In genomic region chr19:32694851-32695250, GRCh38 we compare ENCODE assay signal across 11 cellular contexts. TPM values are rescaled to one million over a fixed set of nuclear protein-coding genes. Genes with fewer than 3 reads are reported as not detected.
A peak's percentile ranks its signal among the peaks of the same experiment; 100 is the strongest.
DNase-seq lines count a peak whose midpoint lies in the region; ATAC-seq, FAIRE-seq and TF ChIP-seq lines count a peak whose summit lies in the region.
"Not testable (repeated sequence)": the region's sequence is repeated elsewhere in the genome, so short reads cannot be mapped to it uniquely, and the experiment has no call there.
"Had no signal": no experiment of that assay in that cellular context is flagged by ENCODE, and none has a peak within 500 bp of the region (broad histone marks: within the 10 kb centered on the region; RNA-seq: fewer than 3 reads in every experiment).

No MANE protein-coding gene starts in this region.

- TF ChIP-seq EP300 in GM12878 (IDR thresholded peaks at IDR 0.05; ENCODE audit: borderline replicate concordance in 1 of 2, control insufficient read depth in 1 of 2, low read depth in 2 of 2, low read length in 2 of 2) = not testable (repeated sequence)

- RAD21 ChIA-PET in GM12878 (lab: Charles Lee; ENCODE audit: unreplicated experiment) = not testable (repeated sequence)

- TF ChIP-seq CTCF in CD8-positive, alpha-beta T cell (IDR thresholded peaks at IDR 0.05); Loucy (conservative IDR thresholded peaks at IDR 0.05; ENCODE audit: low read length); GM12878 (IDR thresholded peaks at IDR 0.05 in 2 of 3, conservative IDR thresholded peaks at IDR 0.05 in 1 of 3; ENCODE audit: control insufficient read depth in 2 of 3, extremely low read depth in 1 of 3, insufficient read depth in 1 of 3, low read depth in 3 of 3, low read length in 3 of 3); parathyroid adenoma (IDR thresholded peaks at IDR 0.05): not testable (repeated sequence)

- SMC1A ChIA-PET in GM12878 (lab: Charles Lee; ENCODE audit: uncharacterized antibody, unreplicated experiment) = not testable (repeated sequence)

- H3K36me3 ChIP-seq in CD8-positive, alpha-beta T cell (ENCODE audit: insufficient read depth, low read length); Loucy (ENCODE audit: insufficient read depth, low read length); GM12878 (ENCODE audit: control insufficient read depth in 2 of 2, insufficient read depth in 2 of 2, low read length in 1 of 2); parathyroid adenoma (ENCODE audit: control insufficient read depth, insufficient read depth, low read length): not testable (repeated sequence)

- peaks cover 35% of the 10 kb centered on the region for H3K4me1 ChIP-seq in CD8-positive, alpha-beta T cell (ENCODE audit: insufficient read depth, low read length)
- peaks cover 44% of the 10 kb centered on the region for H3K4me1 ChIP-seq in Loucy (ENCODE audit: insufficient read depth, low read length, poor library complexity, severe bottlenecking)
- not testable (repeated sequence) for H3K4me1 ChIP-seq in GM12878 (ENCODE audit: control insufficient read depth, insufficient read depth, low read length)
- peaks cover 31% of the 10 kb centered on the region for H3K4me1 ChIP-seq in parathyroid adenoma

- H3F3A ChIP-seq in Loucy (ENCODE audit: low read depth) = not testable (repeated sequence)

- H3K4me3 Mint-ChIP-seq in CD8-positive, alpha-beta T cell = peak overlapping the region; percentile 92
- H3K4me3 Mint-ChIP-seq in T-helper 1 cell treated with Interleukin-12 subunit alpha and Interleukin-12 subunit beta and Interleukin-4 antibody, amounts not matched to agents 30 μg/mL and 1 μg/mL, for 36 hours = peak overlapping the region; percentile 14
- H3K4me3 Mint-ChIP-seq in activated CD8-positive, alpha-beta memory T cell treated with anti-CD3 and anti-CD28 coated beads, Interleukin-2, amount 10 ng/mL, durations not matched to agents 7 days and 5 days = peak overlapping the region; percentile 45
- peak overlapping the region; percentile 11 to 94 (median 90) for H3K4me3 Mint-ChIP-seq in immature natural killer cell

- intact Hi-C loops in CD8-positive, alpha-beta T cell (cut with DNase I, micrococcal nuclease) = loop anchor here (5.0 to 10.0 kb wide), 7 partner anchors 52 to 1520 kb away; partner anchors contain the start of genes PDCD5 (in 2 of the 2), CEP89 (in 1 of the 2) and FAAP24 (in 1 of the 2)
- intact Hi-C loops in GM12878 (cut with micrococcal nuclease; ENCODE audit: unreplicated experiment) = loop anchor here (5.0 kb wide), 2 partner anchors 277 to 293 kb away; partner anchors contain the start of genes CEP89 and FAAP24

- H3K9ac ChIP-seq in Loucy (ENCODE audit: low read depth, low read length, poor library complexity, severe bottlenecking); GM12878 (ENCODE audit: control insufficient read depth, insufficient read depth, low read length); parathyroid adenoma: not testable (repeated sequence)

- H3K27me3 ChIP-seq in CD8-positive, alpha-beta T cell (ENCODE audit: insufficient read depth, low read length); Loucy (ENCODE audit: insufficient read depth, low read length, poor library complexity, severe bottlenecking); GM12878 (replicated peaks in 1 of 2; ENCODE audit: control insufficient read depth in 2 of 2, insufficient read depth in 2 of 2, low read length in 1 of 2); parathyroid adenoma (ENCODE audit: control insufficient read depth, insufficient read depth, low read length): not testable (repeated sequence)

- in situ Hi-C loops in GM12878 (cut with MboI) = not testable (repeated sequence)

- POLR2A ChIA-PET in CD8-positive, alpha-beta T cell (lab: Charles Lee); GM12878 (lab: Charles Lee): not testable (repeated sequence)

- WGBS in GM12878 (ENCODE audit: insufficient coverage, insufficient replicate concordance, low lambda C conversion rate, missing lambda C conversion rate) = 97% methylated on average over 2 of the region's 2 CpGs

- not testable (repeated sequence) for ATAC-seq in CD8-positive, alpha-beta T cell; activated CD8-positive, alpha-beta memory T cell treated with anti-CD3 and anti-CD28 coated beads, Interleukin-2, amount 10 ng/mL, durations not matched to agents 7 days and 5 days; GM12878

- not testable (repeated sequence) for DNase-seq in CD8-positive, alpha-beta T cell; activated CD8-positive, alpha-beta memory T cell treated with anti-CD3 and anti-CD28 coated beads, Interleukin-2, amount 10 ng/mL, durations not matched to agents 7 days and 5 days; GM12878 (ENCODE audit: low read depth, low spot score); immature natural killer cell

- peak overlapping the region; percentile 92 for H3K4me2 ChIP-seq in Loucy (ENCODE audit: low read depth, low read length, poor library complexity, severe bottlenecking)
- not testable (repeated sequence) for H3K4me2 ChIP-seq in GM12878 (ENCODE audit: control insufficient read depth, insufficient read depth)
- peak overlapping the region; percentile 47 for H3K4me2 ChIP-seq in parathyroid adenoma (ENCODE audit: low read length)

- CTCF ChIA-PET in CD8-positive, alpha-beta T cell (lab: Charles Lee); activated CD8-positive, alpha-beta memory T cell treated with anti-CD3 and anti-CD28 coated beads, Interleukin-2, amount 10 ng/mL, durations not matched to agents 7 days and 5 days (lab: Charles Lee); GM12878 (lab: Yijun Ruan, JAX): not testable (repeated sequence)

- H3K4me3 ChIP-seq in CD8-positive, alpha-beta T cell (ENCODE audit: low read depth, low read length); parathyroid adenoma (ENCODE audit: low read depth, low read length): not testable (repeated sequence)
- H3K4me3 ChIP-seq in Loucy (ENCODE audit: low read length, poor library complexity, severe bottlenecking) (peak overlapping the region; percentile 100), GM12878 (peak overlapping the region; percentile 79)

- not testable (repeated sequence) for TF ChIP-seq POLR2A in GM12878 (IDR thresholded peaks at IDR 0.05; ENCODE audit: low read depth, low read length)

- not testable (repeated sequence) for H3K27me3 Mint-ChIP-seq in CD8-positive, alpha-beta T cell (ENCODE audit: low read depth); T-helper 1 cell treated with Interleukin-12 subunit alpha and Interleukin-12 subunit beta and Interleukin-4 antibody, amounts not matched to agents 30 μg/mL and 1 μg/mL, for 36 hours (ENCODE audit: low read depth); activated CD8-positive, alpha-beta memory T cell treated with anti-CD3 and anti-CD28 coated beads, Interleukin-2, amount 10 ng/mL, durations not matched to agents 7 days and 5 days
- peaks cover 11 to 24% (median 11%) of the 10 kb centered on the region in 3 donors for H3K27me3 Mint-ChIP-seq in immature natural killer cell (ENCODE audit: low read depth in 3 of 3)

- H3K79me2 ChIP-seq in Loucy (ENCODE audit: insufficient read depth, low read length) (peaks cover 87% of the 10 kb centered on the region), GM12878 (ENCODE audit: control insufficient read depth, insufficient read depth, low read length) (peaks cover 46% of the 10 kb centered on the region), parathyroid adenoma (peaks cover 36% of the 10 kb centered on the region)

- H2AFZ ChIP-seq in Loucy (ENCODE audit: low read length); GM12878 (ENCODE audit: control insufficient read depth, low read depth, low read length); parathyroid adenoma: not testable (repeated sequence)

- peaks cover 57% of the 10 kb centered on the region for H4K20me1 ChIP-seq in Loucy (ENCODE audit: insufficient read depth, low read length, poor library complexity, severe bottlenecking)
- H4K20me1 ChIP-seq in GM12878 (ENCODE audit: control insufficient read depth, insufficient read depth) = not testable (repeated sequence)

- H3K4me1 Mint-ChIP-seq in CD8-positive, alpha-beta T cell (ENCODE audit: low read depth) = peaks cover 71% of the 10 kb centered on the region
- H3K4me1 Mint-ChIP-seq in T-helper 1 cell treated with Interleukin-12 subunit alpha and Interleukin-12 subunit beta and Interleukin-4 antibody, amounts not matched to agents 30 μg/mL and 1 μg/mL, for 36 hours (ENCODE audit: low read depth) = peaks cover 51% of the 10 kb centered on the region
- peaks cover 57% of the 10 kb centered on the region for H3K4me1 Mint-ChIP-seq in activated CD8-positive, alpha-beta memory T cell treated with anti-CD3 and anti-CD28 coated beads, Interleukin-2, amount 10 ng/mL, durations not matched to agents 7 days and 5 days
- peaks cover 70 to 85% of the 10 kb centered on the region in 2 donors for H3K4me1 Mint-ChIP-seq in immature natural killer cell

- TF ChIP-seq RAD21 in GM12878 (IDR thresholded peaks at IDR 0.05; ENCODE audit: insufficient read depth, low read depth, low read length) = not testable (repeated sequence)

- not testable (repeated sequence) for H3K27ac ChIP-seq in CD8-positive, alpha-beta T cell (ENCODE audit: low read depth, low read length); GM12878 (ENCODE audit: control insufficient read depth, insufficient read depth); parathyroid adenoma

- not testable (repeated sequence) for H3K9me3 Mint-ChIP-seq in CD8-positive, alpha-beta T cell; T-helper 1 cell treated with Interleukin-12 subunit alpha and Interleukin-12 subunit beta and Interleukin-4 antibody, amounts not matched to agents 30 μg/mL and 1 μg/mL, for 36 hours; activated CD8-positive, alpha-beta memory T cell treated with anti-CD3 and anti-CD28 coated beads, Interleukin-2, amount 10 ng/mL, durations not matched to agents 7 days and 5 days (ENCODE audit: low read depth); immature natural killer cell

- BruUV-seq in GM12878 (replicated peaks; lab: Mats Ljungman, UMichigan) = not testable (repeated sequence)

- H3K27ac Mint-ChIP-seq in CD8-positive, alpha-beta T cell = peak overlapping the region; percentile 61
- not testable (repeated sequence) for H3K27ac Mint-ChIP-seq in T-helper 1 cell treated with Interleukin-12 subunit alpha and Interleukin-12 subunit beta and Interleukin-4 antibody, amounts not matched to agents 30 μg/mL and 1 μg/mL, for 36 hours; activated CD8-positive, alpha-beta memory T cell treated with anti-CD3 and anti-CD28 coated beads, Interleukin-2, amount 10 ng/mL, durations not matched to agents 7 days and 5 days
- H3K27ac Mint-ChIP-seq in immature natural killer cell = peak overlapping the region in 3 of 6 donors; percentile 28 to 98 (median 97)

- FAIRE-seq in GM12878 (lab: Jason Lieb, UNC) = not testable (repeated sequence)

- H3K9me2 ChIP-seq in Loucy (replicated peaks; ENCODE audit: low read depth, low read length) = not testable (repeated sequence)

- not testable (repeated sequence) for H3K9me3 ChIP-seq in CD8-positive, alpha-beta T cell (ENCODE audit: low read length); Loucy (ENCODE audit: insufficient read depth, low read depth, low read length); GM12878 (replicated peaks; ENCODE audit: control insufficient read depth, insufficient read depth, low read length); parathyroid adenoma (ENCODE audit: control insufficient read depth, low read length)

- peaks cover 57% of the 10 kb centered on the region for H3K36me3 Mint-ChIP-seq in CD8-positive, alpha-beta T cell
- H3K36me3 Mint-ChIP-seq in T-helper 1 cell treated with Interleukin-12 subunit alpha and Interleukin-12 subunit beta and Interleukin-4 antibody, amounts not matched to agents 30 μg/mL and 1 μg/mL, for 36 hours (ENCODE audit: low read depth) = peaks cover 56% of the 10 kb centered on the region
- peaks cover 69% of the 10 kb centered on the region for H3K36me3 Mint-ChIP-seq in activated CD8-positive, alpha-beta memory T cell treated with anti-CD3 and anti-CD28 coated beads, Interleukin-2, amount 10 ng/mL, durations not matched to agents 7 days and 5 days
- H3K36me3 Mint-ChIP-seq in immature natural killer cell = not testable (repeated sequence)

RNA-seq across cellular contexts. Expression of gene NUDT19, which starts 3.2 kb away (rescaled TPM):
- total RNA-seq in CD8-positive, alpha-beta T cell = 10 to 100 TPM; 15.3 to 18.0 TPM
- 10 to 100 TPM; 13.0 to 18.1 TPM for total RNA-seq in activated CD8-positive, alpha-beta memory T cell treated with anti-CD3 and anti-CD28 coated beads, Interleukin-2, amount 10 ng/mL, durations not matched to agents 7 days and 5 days
- total RNA-seq in GM12878 (2013; cell fraction: nucleolus; rRNA removed) = 17.2 and 18.1 TPM in 2 replicates
- total RNA-seq in GM12878 (2014; rRNA removed) (19.9 and 20.3 TPM in 2 replicates), GM12878 (2014; rRNA removed; fragmentation: Illumina TruSeq; extraction: Trizol) (7.9 and 8.5 TPM in 2 replicates), GM12878 (2021) (16.4 and 18.2 TPM in 2 replicates)
- 6.7 TPM for polyA plus RNA-seq in GM12878 (2011; ENCODE audit: low read depth)
- polyA plus RNA-seq in GM12878 (2011; rRNA removed) (12.2 and 13.0 TPM in 2 replicates), GM12878 (2014; fragmentation: Illumina TruSeq; extraction: Trizol) (9.3 and 10.5 TPM in 2 replicates), GM12878 (2014; fragmentation: Nextera tagmentation; extraction: Ambion mirVana) (10 to 100 TPM; 16.8 to 31.0 TPM), GM12878 (2014; rRNA removed) (9.9 and 10.2 TPM in 2 replicates), GM12878 (2016; fragmentation: Nextera tagmentation; extraction: Ambion mirVana) (10 to 100 TPM; 17.3 to 18.8 TPM), immature natural killer cell (1 to 10 TPM; 3.3 to 3.6 (median 3.4) TPM)
- polyA plus RNA-seq in GM12878 (2011; cell fraction: cytosol; rRNA removed) = 7.9 and 8.0 TPM in 2 replicates
- polyA plus RNA-seq in GM12878 (2011; cell fraction: nucleus; rRNA removed) = 4.3 and 5.3 TPM in 2 replicates
- polyA plus RNA-seq in GM12878 (2012) = 9.7 and 10.4 TPM in 2 replicates
- 5.3 and 5.4 TPM in 2 replicates for polyA minus RNA-seq in GM12878 (2011; rRNA and poly(A)+ RNA removed)
- polyA minus RNA-seq in GM12878 (2011; cell fraction: cytosol; rRNA and poly(A)+ RNA removed) = 11.0 and 12.0 TPM in 2 replicates
- polyA minus RNA-seq in GM12878 (2011; cell fraction: nucleus; rRNA and poly(A)+ RNA removed) = 10.0 and 19.3 TPM in 2 replicates

RNA-seq across cellular contexts. Expression of gene RGS9BP, which starts 19.2 kb away (rescaled TPM):
- total RNA-seq in CD8-positive, alpha-beta T cell = under 1 TPM; 0.16 to 0.31 TPM
- under 1 TPM; 0.28 to 0.79 TPM for total RNA-seq in activated CD8-positive, alpha-beta memory T cell treated with anti-CD3 and anti-CD28 coated beads, Interleukin-2, amount 10 ng/mL, durations not matched to agents 7 days and 5 days
- total RNA-seq in GM12878 (2013; cell fraction: nucleolus; rRNA removed) = 0.13 TPM in 1 of 2 replicates, not detected in the other
- total RNA-seq in GM12878 (2014; rRNA removed) (0.05 and 0.06 TPM in 2 replicates), GM12878 (2014; rRNA removed; fragmentation: Illumina TruSeq; extraction: Trizol) (0.04 TPM in 1 of 2 replicates, not detected in the other), GM12878 (2021) (0.10 TPM in 1 of 2 replicates, not detected in the other)
- not detected for polyA plus RNA-seq in GM12878 (2011; ENCODE audit: low read depth)
- polyA plus RNA-seq in GM12878 (2011; rRNA removed) (0.01 and 0.04 TPM in 2 replicates), GM12878 (2014; fragmentation: Illumina TruSeq; extraction: Trizol) (not detected in 2 replicates), GM12878 (2014; fragmentation: Nextera tagmentation; extraction: Ambion mirVana) (not detected), GM12878 (2014; rRNA removed) (not detected in 2 replicates), GM12878 (2016; fragmentation: Nextera tagmentation; extraction: Ambion mirVana) (not detected), immature natural killer cell (under 1 TPM in 2 of 3 donors, not detected in 1; 0.12 to 0.30 TPM)
- 0.03 TPM in 1 of 2 replicates, not detected in the other for polyA plus RNA-seq in GM12878 (2011; cell fraction: cytosol; rRNA removed)
- 0.03 TPM in 1 of 2 replicates, not detected in the other for polyA plus RNA-seq in GM12878 (2011; cell fraction: nucleus; rRNA removed)
- 0.10 TPM in 1 of 2 replicates, not detected in the other for polyA plus RNA-seq in GM12878 (2012)
- 0.10 TPM in 1 of 2 replicates, not detected in the other for polyA minus RNA-seq in GM12878 (2011; rRNA and poly(A)+ RNA removed)
- polyA minus RNA-seq in GM12878 (2011; cell fraction: cytosol; rRNA and poly(A)+ RNA removed) = not detected in 2 replicates
- polyA minus RNA-seq in GM12878 (2011; cell fraction: nucleus; rRNA and poly(A)+ RNA removed) = 0.36 TPM in 1 of 2 replicates, not detected in the other

RNA-seq across cellular contexts. Expression of gene ANKRD27, which starts 19.9 kb away (rescaled TPM):
- total RNA-seq in CD8-positive, alpha-beta T cell = 10 to 100 TPM; 15.2 to 16.0 TPM
- 10 to 100 TPM; 40.3 to 41.7 TPM for total RNA-seq in activated CD8-positive, alpha-beta memory T cell treated with anti-CD3 and anti-CD28 coated beads, Interleukin-2, amount 10 ng/mL, durations not matched to agents 7 days and 5 days
- total RNA-seq in GM12878 (2013; cell fraction: nucleolus; rRNA removed) = 95.4 and 118 TPM in 2 replicates
- total RNA-seq in GM12878 (2014; rRNA removed) (28.8 and 33.3 TPM in 2 replicates), GM12878 (2014; rRNA removed; fragmentation: Illumina TruSeq; extraction: Trizol) (23.9 and 24.2 TPM in 2 replicates), GM12878 (2021) (41.2 and 42.2 TPM in 2 replicates)
- polyA plus RNA-seq in GM12878 (2011; ENCODE audit: low read depth) = 11.7 TPM
- polyA plus RNA-seq in GM12878 (2011; rRNA removed) (49.9 and 52.5 TPM in 2 replicates), GM12878 (2014; fragmentation: Illumina TruSeq; extraction: Trizol) (26.2 and 28.1 TPM in 2 replicates), GM12878 (2014; fragmentation: Nextera tagmentation; extraction: Ambion mirVana) (1 to 10 TPM; 2.8 to 4.5 TPM), GM12878 (2014; rRNA removed) (25.0 and 27.9 TPM in 2 replicates), GM12878 (2016; fragmentation: Nextera tagmentation; extraction: Ambion mirVana) (10 to 100 TPM; 30.0 to 31.2 TPM), immature natural killer cell (10 to 100 TPM; 10.2 to 22.3 (median 13.2) TPM)
- 39.6 and 41.8 TPM in 2 replicates for polyA plus RNA-seq in GM12878 (2011; cell fraction: cytosol; rRNA removed)
- 45.9 and 49.2 TPM in 2 replicates for polyA plus RNA-seq in GM12878 (2011; cell fraction: nucleus; rRNA removed)
- polyA plus RNA-seq in GM12878 (2012) = 14.5 and 20.1 TPM in 2 replicates
- polyA minus RNA-seq in GM12878 (2011; rRNA and poly(A)+ RNA removed) = 69.3 and 75.6 TPM in 2 replicates
- 23.0 and 25.9 TPM in 2 replicates for polyA minus RNA-seq in GM12878 (2011; cell fraction: cytosol; rRNA and poly(A)+ RNA removed)
- 27.4 and 39.7 TPM in 2 replicates for polyA minus RNA-seq in GM12878 (2011; cell fraction: nucleus; rRNA and poly(A)+ RNA removed)

RNA-seq across cellular contexts. Expression of gene TDRD12, which starts 24.7 kb away (rescaled TPM):
- under 1 TPM; 0.14 to 0.22 TPM for total RNA-seq in CD8-positive, alpha-beta T cell
- total RNA-seq in activated CD8-positive, alpha-beta memory T cell treated with anti-CD3 and anti-CD28 coated beads, Interleukin-2, amount 10 ng/mL, durations not matched to agents 7 days and 5 days = under 1 TPM in 1 of 2 experiments, not detected in 1; 0.12 TPM
- total RNA-seq in GM12878 (2013; cell fraction: nucleolus; rRNA removed) = 1.3 and 1.7 TPM in 2 replicates
- total RNA-seq in GM12878 (2014; rRNA removed) = 0.11 TPM in 1 of 2 replicates, not detected in the other
- not detected in 2 replicates for total RNA-seq in GM12878 (2014; rRNA removed; fragmentation: Illumina TruSeq; extraction: Trizol)
- total RNA-seq in GM12878 (2021) = not detected in 2 replicates
- polyA plus RNA-seq in GM12878 (2011; ENCODE audit: low read depth) = 0.07 TPM
- 0.15 and 0.17 TPM in 2 replicates for polyA plus RNA-seq in GM12878 (2011; rRNA removed)
- polyA plus RNA-seq in GM12878 (2011; cell fraction: cytosol; rRNA removed) = 0.03 and 0.10 TPM in 2 replicates
- 0.28 and 0.41 TPM in 2 replicates for polyA plus RNA-seq in GM12878 (2011; cell fraction: nucleus; rRNA removed)
- polyA plus RNA-seq in GM12878 (2012) = 0.14 and 0.18 TPM in 2 replicates
- not detected in 2 replicates for polyA plus RNA-seq in GM12878 (2014; fragmentation: Illumina TruSeq; extraction: Trizol)
- not detected for polyA plus RNA-seq in GM12878 (2014; fragmentation: Nextera tagmentation; extraction: Ambion mirVana)
- 0.13 TPM in 1 of 2 replicates, not detected in the other for polyA plus RNA-seq in GM12878 (2014; rRNA removed)
- under 1 TPM in 1 of 2 experiments, not detected in 1; 0.08 TPM for polyA plus RNA-seq in GM12878 (2016; fragmentation: Nextera tagmentation; extraction: Ambion mirVana)
- 0.07 TPM in 1 of 2 replicates, not detected in the other for polyA minus RNA-seq in GM12878 (2011; rRNA and poly(A)+ RNA removed)
- polyA minus RNA-seq in GM12878 (2011; cell fraction: cytosol; rRNA and poly(A)+ RNA removed) = not detected in 2 replicates
- 0.12 TPM in 1 of 2 replicates, not detected in the other for polyA minus RNA-seq in GM12878 (2011; cell fraction: nucleus; rRNA and poly(A)+ RNA removed)
- polyA plus RNA-seq in immature natural killer cell = under 1 TPM in 2 of 3 donors, not detected in 1; 0.36 to 0.39 TPM
- total RNA-seq: activated CD8-positive, alpha-beta memory T cell treated with anti-CD3 and anti-CD28 coated beads for 36 hours; RPMI7951; SK-MEL-5 had no signal
- polyA plus RNA-seq: fibroblast of lung had no signal

Comparison
In these comparisons a context has a peak if more than half of its experiments do, and no peak if none do; other contexts are left out.
1. H3K4me3 Mint-ChIP-seq: peak in every context shown above with its lines; median percentile 92 in CD8-positive, alpha-beta T cell; 90 in immature natural killer cell; 45 in activated CD8-positive, alpha-beta memory T cell treated with anti-CD3 and anti-CD28 coated beads, Interleukin-2, amount 10 ng/mL, durations not matched to agents 7 days and 5 days; 14 in T-helper 1 cell treated with Interleukin-12 subunit alpha and Interleukin-12 subunit beta and Interleukin-4 antibody, amounts not matched to agents 30 μg/mL and 1 μg/mL, for 36 hours.